Comparison of ENCODE assay signal across 8 cellular contexts in the genomic region with DNA sequence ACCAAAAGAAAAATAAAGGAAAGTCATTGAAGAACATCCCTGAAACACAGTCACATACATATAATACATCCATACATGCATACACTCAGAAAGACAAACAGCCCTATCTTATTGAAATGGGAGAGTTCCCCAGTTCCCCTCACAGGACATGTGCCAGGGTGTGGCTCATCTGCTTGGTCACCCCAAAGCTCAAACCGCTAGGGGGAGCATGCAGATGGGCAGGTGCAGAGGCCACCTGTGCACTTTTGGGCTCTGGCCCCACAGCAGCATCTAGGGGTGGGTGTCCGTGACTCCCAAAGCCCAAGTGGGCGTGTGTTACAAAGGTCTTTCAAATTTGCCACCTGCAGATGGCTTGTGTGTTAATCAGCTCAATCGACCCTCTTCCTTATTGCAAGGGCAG.
DNase-seq lines count a peak whose midpoint lies in the region; ATAC-seq and TF ChIP-seq lines count a peak whose summit lies in the region.

No MANE protein-coding gene starts in this region.

- WGBS in psoas muscle, 3 donors: 49 to 60% (median 52%) methylated on average over 4 of the region's 4 CpGs

- ATAC-seq in HG02870 (IDR thresholded peaks at IDR 0.05; ENCODE audit: unreplicated experiment) (peak; percentile 45), natural killer cell (no peak), GM19023 (IDR thresholded peaks at IDR 0.05; ENCODE audit: unreplicated experiment) (no peak), psoas muscle (no peak), HG03571 (IDR thresholded peaks at IDR 0.05; ENCODE audit: unreplicated experiment) (no peak), left cardiac atrium (no peak)
- ATAC-seq in activated T-helper 17 cell treated with anti-CD3 and anti-CD28 coated beads, Interleukin-2, amount 50 U/mL, for 72 hours (replicated peaks): peak; percentile 74

- H3K36me3 ChIP-seq in psoas muscle (ENCODE audit: insufficient read depth in 1 of 2, low read depth in 1 of 2): no peaks in the 10 kb centered on the region

- no peak overlapping the region for H3K27ac ChIP-seq in psoas muscle

- no peak for DNase-seq in natural killer cell
- DNase-seq in psoas muscle: no peak
- DNase-seq in left cardiac atrium: no peak

- no peak overlapping the region for H3K4me3 Mint-ChIP-seq in activated T-helper 17 cell treated with anti-CD3 and anti-CD28 coated beads, Interleukin-2, amount 50 U/mL, for 72 hours
- no peak overlapping the region for H3K4me3 Mint-ChIP-seq in natural killer cell

- no peaks in the 10 kb centered on the region for H3K9me3 Mint-ChIP-seq in activated T-helper 17 cell treated with anti-CD3 and anti-CD28 coated beads, Interleukin-2, amount 50 U/mL, for 72 hours
- no peaks in the 10 kb centered on the region for H3K9me3 Mint-ChIP-seq in natural killer cell

- H3K4me3 ChIP-seq in psoas muscle: no peak overlapping the region

- intact Hi-C loops in natural killer cell (cut with micrococcal nuclease): no loop called here
- intact Hi-C loops in psoas muscle (cut with DNase I): no loop called here
- intact Hi-C loops in left cardiac atrium (cut with DNase I): no loop called here

- no peaks in the 10 kb centered on the region for H3K4me1 ChIP-seq in psoas muscle

- H3K27ac Mint-ChIP-seq in activated T-helper 17 cell treated with anti-CD3 and anti-CD28 coated beads, Interleukin-2, amount 50 U/mL, for 72 hours: no peak overlapping the region
- no peak overlapping the region for H3K27ac Mint-ChIP-seq in natural killer cell

- H3K27me3 Mint-ChIP-seq in activated T-helper 17 cell treated with anti-CD3 and anti-CD28 coated beads, Interleukin-2, amount 50 U/mL, for 72 hours: no peaks in the 10 kb centered on the region
- no peaks in the 10 kb centered on the region for H3K27me3 Mint-ChIP-seq in natural killer cell (ENCODE audit: low read depth in 2 of 2)

- H3K27me3 ChIP-seq in psoas muscle (ENCODE audit: insufficient read depth in 3 of 3, low read length in 2 of 3): peaks cover 0 to under 1% (median 0%) of the 10 kb centered on the region in 3 donors

- H3K4me1 Mint-ChIP-seq in activated T-helper 17 cell treated with anti-CD3 and anti-CD28 coated beads, Interleukin-2, amount 50 U/mL, for 72 hours: no peaks in the 10 kb centered on the region
- H3K4me1 Mint-ChIP-seq in natural killer cell: no peaks in the 10 kb centered on the region

- TF ChIP-seq CTCF in GM12872 (IDR thresholded peaks at IDR 0.05; ENCODE audit: insufficient read depth, low read depth, low read length): peak; percentile 70
- TF ChIP-seq CTCF in natural killer cell (IDR thresholded peaks at IDR 0.05): peak; percentile 22
- no peak for TF ChIP-seq CTCF in psoas muscle (IDR thresholded peaks at IDR 0.05)

- no peaks in the 10 kb centered on the region for H3K36me3 Mint-ChIP-seq in activated T-helper 17 cell treated with anti-CD3 and anti-CD28 coated beads, Interleukin-2, amount 50 U/mL, for 72 hours (ENCODE audit: low read depth)
- no peaks in the 10 kb centered on the region for H3K36me3 Mint-ChIP-seq in natural killer cell

- H3K9me3 ChIP-seq in psoas muscle: no peaks in the 10 kb centered on the region

Comparison
In these comparisons a context has a peak if more than half of its experiments do, and no peak if none do; other contexts are left out.
1. ATAC-seq: peak in HG02870 (single experiment) and activated T-helper 17 cell treated with anti-CD3 and anti-CD28 coated beads, Interleukin-2, amount 50 U/mL, for 72 hours (single experiment); none in natural killer cell (0 of 3), GM19023 (single experiment), psoas muscle (0 of 4), HG03571 (single experiment) and left cardiac atrium (0 of 2).